In genomic region chr9:91655215-91655614, GRCh38 we compare ENCODE assay signal across 24 cellular contexts.
A peak's percentile ranks its signal among the peaks of the same experiment; 100 is the strongest.
DNase-seq lines count a peak whose midpoint lies in the region; ATAC-seq and TF ChIP-seq lines count a peak whose summit lies in the region.
"Had no signal": no experiment of that assay in that cellular context is flagged by ENCODE, and none has a peak within 500 bp of the region (broad histone marks: within the 10 kb centered on the region; RNA-seq: fewer than 3 reads in every experiment).

No MANE protein-coding gene starts in this region.

- 96% methylated on average over 6 of the region's 6 CpGs for WGBS in esophagus muscularis mucosa
- 84 to 93% methylated on average over 6 of the region's 6 CpGs for WGBS in body of pancreas, 2 donors

- H3K36me3 ChIP-seq in Caco-2 (ENCODE audit: control insufficient read depth, insufficient read depth, low read length) (no peaks in the 10 kb centered on the region), esophagus muscularis mucosa (no peaks in the 10 kb centered on the region), body of pancreas (replicated peaks in 1 of 2; ENCODE audit: insufficient read depth in 1 of 2, low read depth in 2 of 2) (no peaks in the 10 kb centered on the region)
- H3K36me3 ChIP-seq: BLaER1 treated with 17β-estradiol and CSF1 and Interleukin-3, amounts not matched to agents 10 nM and 100 nM had no signal

- no peak for TF ChIP-seq CTCF in Caco-2 (IDR thresholded peaks at IDR 0.05; ENCODE audit: insufficient read depth in 1 of 2, low read depth in 1 of 2, low read length in 1 of 2, severe bottlenecking in 1 of 2, unreplicated experiment in 1 of 2)
- TF ChIP-seq CTCF in esophagus muscularis mucosa (IDR thresholded peaks at IDR 0.05): no peak
- TF ChIP-seq CTCF in mesothelial cell of epicardium (IDR thresholded peaks at IDR 0.05; ENCODE audit: unreplicated experiment): no peak
- TF ChIP-seq CTCF in body of pancreas (IDR thresholded peaks at IDR 0.05): no peak

- H3K9me3 ChIP-seq in Caco-2: no peaks in the 10 kb centered on the region
- H3K9me3 ChIP-seq in esophagus muscularis mucosa: no peaks in the 10 kb centered on the region
- no peaks in the 10 kb centered on the region for H3K9me3 ChIP-seq in body of pancreas
- H3K9me3 ChIP-seq: A549; BLaER1 treated with 17β-estradiol and CSF1 and Interleukin-3, amounts not matched to agents 10 nM and 100 nM had no signal

- H3K4me3 Mint-ChIP-seq in Caco-2 (ENCODE audit: unreplicated experiment): no peak overlapping the region
- no peak overlapping the region for H3K4me3 Mint-ChIP-seq in mesothelial cell of epicardium
- H3K4me3 Mint-ChIP-seq: CD4-positive, alpha-beta T cell had no signal

- TF ChIP-seq POLR2A in esophagus muscularis mucosa (IDR thresholded peaks at IDR 0.05; ENCODE audit: low read depth) (no peak), body of pancreas (IDR thresholded peaks at IDR 0.05) (no peak)

- H3K9me3 Mint-ChIP-seq in Caco-2 (ENCODE audit: unreplicated experiment) (no peaks in the 10 kb centered on the region), mesothelial cell of epicardium (no peaks in the 10 kb centered on the region)
- H3K9me3 Mint-ChIP-seq: CD4-positive, alpha-beta T cell had no signal

- peaks cover 13% of the 10 kb centered on the region for H3K4me1 ChIP-seq in Caco-2
- H3K4me1 ChIP-seq in esophagus muscularis mucosa: no peaks in the 10 kb centered on the region
- H3K4me1 ChIP-seq in body of pancreas: no peaks in the 10 kb centered on the region
- H3K4me1 ChIP-seq: A549 had no signal

- H3K4me1 Mint-ChIP-seq in Caco-2 (ENCODE audit: low read depth, unreplicated experiment) (peaks cover 19% of the 10 kb centered on the region), mesothelial cell of epicardium (peaks cover 12% of the 10 kb centered on the region)

- H3K27me3 Mint-ChIP-seq in Caco-2 (ENCODE audit: insufficient read depth, unreplicated experiment) (no peaks in the 10 kb centered on the region), mesothelial cell of epicardium (ENCODE audit: low read depth) (no peaks in the 10 kb centered on the region)

- ATAC-seq in body of pancreas: no peak
- ATAC-seq: A549, HCT116 had no signal

- no peak for TF ChIP-seq EP300 in esophagus muscularis mucosa (IDR thresholded peaks at IDR 0.05)

- H3K27ac Mint-ChIP-seq in Caco-2 (ENCODE audit: unreplicated experiment) (peak overlapping the region; percentile 60), mesothelial cell of epicardium (peak overlapping the region; percentile 33)
- H3K27ac Mint-ChIP-seq: CD4-positive, alpha-beta T cell had no signal

- no peak overlapping the region for H3K27ac ChIP-seq in esophagus muscularis mucosa (replicated peaks in 1 of 4)
- H3K27ac ChIP-seq in body of pancreas: no peak overlapping the region
- H3K27ac ChIP-seq: A549; BLaER1 treated with 17β-estradiol and CSF1 and Interleukin-3, amounts not matched to agents 10 nM and 100 nM had no signal

- CTCF ChIA-PET in Caco-2 (lab: Charles Lee): interaction anchor here (0.6 to 1.2 kb wide), 3 partner anchors 72 to 229 kb away, joined by 3 to 5 read pairs (median 3); no protein-coding TSS in a partner anchor

- BruUV-seq in Caco-2 (replicated peaks; lab: Mats Ljungman, UMichigan): no TSS peak

- no peaks in the 10 kb centered on the region for H3K27me3 ChIP-seq in Caco-2 (replicated peaks; ENCODE audit: control insufficient read depth, insufficient read depth, low read length)
- no peaks in the 10 kb centered on the region for H3K27me3 ChIP-seq in esophagus muscularis mucosa
- H3K27me3 ChIP-seq in body of pancreas: no peaks in the 10 kb centered on the region
- H3K27me3 ChIP-seq: BLaER1 treated with 17β-estradiol and CSF1 and Interleukin-3, amounts not matched to agents 10 nM and 100 nM had no signal

- POLR2A ChIA-PET in Caco-2 (lab: Charles Lee): no interaction called here

- H3K36me3 Mint-ChIP-seq in Caco-2 (ENCODE audit: insufficient read depth, unreplicated experiment) (peaks cover 13% of the 10 kb centered on the region), mesothelial cell of epicardium (no peaks in the 10 kb centered on the region)

- H3K4me3 ChIP-seq in Caco-2 (ENCODE audit: low read depth, low read length): no peak overlapping the region
- H3K4me3 ChIP-seq in esophagus muscularis mucosa: no peak overlapping the region
- no peak overlapping the region for H3K4me3 ChIP-seq in body of pancreas
- H3K4me3 ChIP-seq: A549; BLaER1 treated with 17β-estradiol and CSF1 and Interleukin-3, amounts not matched to agents 10 nM and 100 nM had no signal

- DNase-seq in Caco-2 (no peak), ELF-1 (ENCODE audit: low read depth, low spot score) (peak; percentile 55), esophagus muscularis mucosa (ENCODE audit: extremely low spot score) (peak; percentile 86), mesothelial cell of epicardium (ENCODE audit: low spot score in 2 of 2, unreplicated experiment in 2 of 2) (no peak), NAMALWA (ENCODE audit: low spot score) (no peak), inferior parietal cortex (ENCODE audit: extremely low spot score) (no peak), body of pancreas (no peak)
- DNase-seq: AML-193; CD4-positive, alpha-beta T cell; DMS53; GDM1; IMR-90; KG1; MM.1S; NCI-H1048; NCI-H1417; NCI-H187; NCI-H2081 treated with DMSO at 0.1 percent for 48 hours; NCI-H446; NCI-H524 treated with DMSO at 0.1 percent for 48 hours; SHP77 treated with DMSO at 0.1 percent for 48 hours had no signal

- intact Hi-C loops in Caco-2 (cut with micrococcal nuclease; ENCODE audit: unreplicated experiment) (loop anchor here (10.0 kb wide), 2 partner anchors 90 to 230 kb away; partner anchors contain the start of gene NFIL3), esophagus muscularis mucosa (cut with DNase I) (loop anchor here (5.0 kb wide), 1 partner anchor 72 kb away; no protein-coding TSS in a partner anchor), body of pancreas (cut with DNase I) (no loop called here)

Comparison
In these comparisons a context has a peak if more than half of its experiments do, and no peak if none do; other contexts are left out.
1. DNase-seq: peak in ELF-1 (single experiment) and esophagus muscularis mucosa (single experiment); none in Caco-2 (0 of 2), mesothelial cell of epicardium (0 of 2), NAMALWA (single experiment), inferior parietal cortex (single experiment) and body of pancreas (0 of 4).